Comparison of ENCODE assay signal across 8 cellular contexts in genomic region chr3:58305882-58306661, GRCh38. TPM values are rescaled to one million over a fixed set of nuclear protein-coding genes. Genes with fewer than 3 reads are reported as not detected.
DNase-seq lines count a peak whose midpoint lies in the region; ATAC-seq and TF ChIP-seq lines count a peak whose summit lies in the region.

TSS of gene HTD2 (plus strand) at chr3:58306520. CDS start at chr3:58317614, 11,094 bp downstream.
TSS of gene RPP14 (plus strand) at chr3:58306245. CDS start at chr3:58310330, 4,085 bp downstream.

- intact Hi-C loops in mucosa of descending colon (cut with DNase I, micrococcal nuclease): no loop called here

- H3K9me3 ChIP-seq in mucosa of descending colon: no peaks in the 10 kb centered on the region

- H3K4me3 ChIP-seq in epithelial cell of esophagus (ENCODE audit: low read length) (peak within 1 kb of the TSS; percentile 100), mucosa of descending colon (peak within 1 kb of the TSS; percentile 56)

- TF ChIP-seq CTCF in epithelial cell of esophagus (IDR thresholded peaks at IDR 0.05; ENCODE audit: insufficient read depth, low read depth, low read length, missing control alignments) (peak; percentile 97), mucosa of descending colon (IDR thresholded peaks at IDR 0.05) (peak; percentile 98)

- peak; percentile 44; the same call in 1 of the 2 replicates for TF ChIP-seq RAD21 in Ishikawa (IDR thresholded peaks at IDR 0.05; ENCODE audit: low read depth)

- DNase-seq in DMS53 treated with DMSO at 0.1 percent for 48 hours (lab: John Stamatoyannopoulos, UW; ENCODE audit: unreplicated experiment): peak; percentile 36
- peak; percentile 45 for DNase-seq in OCI-M2 (lab: John Stamatoyannopoulos, UW; ENCODE audit: unreplicated experiment)
- DNase-seq in activated T-cell treated with anti-CD3 and anti-CD28 coated beads for 48 hours (ENCODE audit: low read depth): peak; percentile 97
- peak; percentile 99 for DNase-seq in epithelial cell of esophagus (ENCODE audit: low read depth)
- peak; percentile 99 for DNase-seq in mucosa of descending colon
- peak; percentile 99 for DNase-seq in stimulated activated CD8-positive, alpha-beta memory T cell treated with anti-CD3 and anti-CD28 coated beads, Interleukin-4, amount 100 ng/mL, for 24 hours (ENCODE audit: low read depth)

- 0 out of 2 replicates have a peak, but pooled peaks have one; percentile 21 for TF ChIP-seq EP300 in Ishikawa (IDR thresholded peaks at IDR 0.05; ENCODE audit: borderline replicate concordance)

- peak; percentile 86 for ATAC-seq in GM21576 (IDR thresholded peaks at IDR 0.05; ENCODE audit: unreplicated experiment)
- ATAC-seq in mucosa of descending colon: peak; percentile 97

- H3K4me1 ChIP-seq in mucosa of descending colon (ENCODE audit: low read depth): peaks cover 23% of the 10 kb centered on the region

- H3K36me3 ChIP-seq in mucosa of descending colon (ENCODE audit: low read depth): no peaks in the 10 kb centered on the region

TF ChIP-seq in Ishikawa, 13 proteins besides CTCF, POLR2A, EP300 and RAD21:
- TF ChIP-seq EGR1 (IDR thresholded peaks at IDR 0.05) (no peak), CEBPB (IDR thresholded peaks at IDR 0.05) (no peak), REST (IDR thresholded peaks at IDR 0.05; ENCODE audit: low read depth) (no peak), YY1 (IDR thresholded peaks at IDR 0.05; ENCODE audit: low read depth) (peak; percentile 21; the same call in 1 of the 2 replicates), FOXM1 (IDR thresholded peaks at IDR 0.05; ENCODE audit: borderline replicate concordance, low read depth) (no peak), USF1 (IDR thresholded peaks at IDR 0.05) (no peak), NFIC (IDR thresholded peaks at IDR 0.05) (0 out of 2 replicates have a peak, but pooled peaks have one; percentile 5), CREB1 (IDR thresholded peaks at IDR 0.05; ENCODE audit: low read depth) (peak; percentile 89), TEAD4 (IDR thresholded peaks at IDR 0.05) (no peak), TAF1 (IDR thresholded peaks at IDR 0.05; ENCODE audit: low read depth) (peak; percentile 80), ZBTB7A (IDR thresholded peaks at IDR 0.05; ENCODE audit: low read depth) (peak; percentile 82; the same call in 1 of the 2 replicates), TCF12 (IDR thresholded peaks at IDR 0.05; ENCODE audit: low read depth) (peak; percentile 58), MAX (IDR thresholded peaks at IDR 0.05) (peak; percentile 76)
TF ChIP-seq in Ishikawa: peak in this region for 7.

RNA-seq across cellular contexts. Expression of gene HTD2, which starts in this region (rescaled TPM):
- 10 to 100 TPM in 2 of 3 donors, 1 to 10 TPM in 1; 9.7 to 13.7 (median 10.9) TPM for total RNA-seq in mucosa of descending colon

RNA-seq across cellular contexts. Expression of gene RPP14, which starts in this region (rescaled TPM):
- total RNA-seq in mucosa of descending colon: 10 to 100 TPM; 18.9 to 24.7 (median 22.3) TPM

Comparison
In these comparisons a context has a peak if more than half of its experiments do, and no peak if none do; other contexts are left out.
1. Peak in every context shown above with its lines: DNase-seq, ATAC-seq and H3K4me3 ChIP-seq.
2. DNase-seq: peak in every context shown above with its lines; median percentile 99 in epithelial cell of esophagus; 99 in mucosa of descending colon; 99 in stimulated activated CD8-positive, alpha-beta memory T cell treated with anti-CD3 and anti-CD28 coated beads, Interleukin-4, amount 100 ng/mL, for 24 hours; 97 in activated T-cell treated with anti-CD3 and anti-CD28 coated beads for 48 hours; 45 in OCI-M2; 36 in DMS53 treated with DMSO at 0.1 percent for 48 hours.